ENCODE assay signal across 8 cellular contexts in genomic region chr1:168603501-168604107, GRCh38. TPM values are rescaled to one million over a fixed set of nuclear protein-coding genes. Genes with fewer than 3 reads are reported as not detected.
DNase-seq lines count a peak whose midpoint lies in the region; ATAC-seq and TF ChIP-seq lines count a peak whose summit lies in the region.

No MANE protein-coding gene starts in this region.

- TF ChIP-seq CTCF in Calu3 (IDR thresholded peaks at IDR 0.05; ENCODE audit: unreplicated experiment) (peak; percentile 83), adrenal gland (IDR thresholded peaks at IDR 0.05) (peak; percentile 65 to 89 (median 82)), left ventricle myocardium inferior (IDR thresholded peaks at IDR 0.05; ENCODE audit: borderline replicate concordance) (peak; percentile 89), retinal pigment epithelial cell (conservative IDR thresholded peaks at IDR 0.05; ENCODE audit: low read depth, low read length) (peak; percentile 85)

- H3K4me1 Mint-ChIP-seq in Calu3 (ENCODE audit: low read depth, unreplicated experiment): peaks cover 24% of the 10 kb centered on the region

- H3K36me3 ChIP-seq in adrenal gland (replicated peaks in 1 of 2) (no peaks in the 10 kb centered on the region), left ventricle myocardium inferior (no peaks in the 10 kb centered on the region)

- H3K4me3 ChIP-seq in adrenal gland: no peak overlapping the region
- H3K4me3 ChIP-seq in left ventricle myocardium inferior: no peak overlapping the region
- H3K4me3 ChIP-seq in retinal pigment epithelial cell (ENCODE audit: low read length): no peak overlapping the region

- no TSS peak for BruUV-seq in Calu3 (replicated peaks; lab: Mats Ljungman, UMichigan)

- no peak overlapping the region for H3K27ac Mint-ChIP-seq in Calu3 (ENCODE audit: unreplicated experiment)

- no peak overlapping the region for H3K4me3 Mint-ChIP-seq in Calu3 (ENCODE audit: low read depth, unreplicated experiment)

- H3K9me3 ChIP-seq in adrenal gland (replicated peaks in 1 of 3) (no peaks in the 10 kb centered on the region), left ventricle myocardium inferior (replicated peaks) (no peaks in the 10 kb centered on the region)

- no peaks in the 10 kb centered on the region for H3K27me3 Mint-ChIP-seq in Calu3 (ENCODE audit: unreplicated experiment)

- TF ChIP-seq POLR2A in adrenal gland (IDR thresholded peaks at IDR 0.05): no peak

- DNase-seq in Calu3 (peak; percentile 87), GOT3 (lab: John Stamatoyannopoulos, UW) (peak; percentile 71), NCI-H146 (lab: John Stamatoyannopoulos, UW) (peak; percentile 80), T-helper 1 cell (peak; percentile 20 to 60 (median 44)), adrenal gland (peak; percentile 64 to 91 (median 79)), left ventricle myocardium inferior (peak; percentile 69), retinal pigment epithelial cell (ENCODE audit: low read depth) (peak; percentile 16)

- no peak overlapping the region for H3K27ac ChIP-seq in adrenal gland
- no peak overlapping the region for H3K27ac ChIP-seq in left ventricle myocardium inferior (replicated peaks)

- CTCF ChIA-PET in Calu3 (lab: Charles Lee): interaction anchor here (0.6 to 1.9 kb wide), 36 partner anchors 12 to 1194 kb away, joined by 3 to 51 read pairs (median 4); partner anchors contain the start of genes BLZF1 and NME7

- H3K27me3 ChIP-seq in adrenal gland (no peaks in the 10 kb centered on the region), left ventricle myocardium inferior (ENCODE audit: low read depth) (no peaks in the 10 kb centered on the region)

- no peaks in the 10 kb centered on the region for H3K36me3 Mint-ChIP-seq in Calu3 (ENCODE audit: insufficient read depth, unreplicated experiment)

- intact Hi-C loops in Calu3 (cut with micrococcal nuclease; ENCODE audit: unreplicated experiment) (loop anchor here (1.0 to 10.0 kb wide), 7 partner anchors 301 to 944 kb away; partner anchors contain the start of gene ATP1B1), adrenal gland (cut with DNase I) (loop anchor here (5.0 to 10.0 kb wide), 2 partner anchors 741 to 744 kb away; no protein-coding TSS in a partner anchor), left ventricle myocardium inferior (cut with micrococcal nuclease) (loop anchor here (5.0 to 10.0 kb wide), 2 partner anchors 521 to 744 kb away; no protein-coding TSS in a partner anchor)

- WGBS in adrenal gland, 4 donors: 31 to 38% (median 32%) methylated on average over 4 of the region's 4 CpGs

- no peaks in the 10 kb centered on the region for H3K4me1 ChIP-seq in adrenal gland (replicated peaks in 1 of 2)
- H3K4me1 ChIP-seq in left ventricle myocardium inferior: peaks cover 23% of the 10 kb centered on the region

- no peaks in the 10 kb centered on the region for H3K9me3 Mint-ChIP-seq in Calu3 (ENCODE audit: low read depth, unreplicated experiment)

- no peak for ATAC-seq in GM18858 (IDR thresholded peaks at IDR 0.05; ENCODE audit: unreplicated experiment)

RNA-seq across cellular contexts. Expression of gene XCL1, which starts 27.2 kb away (rescaled TPM):
- total RNA-seq in Calu3 (2022): not detected in 2 replicates
- under 1 TPM in 2 of 8 donors, not detected in 6; 0.23 to 0.43 TPM for total RNA-seq in adrenal gland
- under 1 TPM in 2 of 3 donors, not detected in 1; 0.24 TPM for polyA plus RNA-seq in adrenal gland
- 0.27 TPM for total RNA-seq in left ventricle myocardium inferior

RNA-seq across cellular contexts. Expression of gene XCL2, which starts 59.8 kb away (rescaled TPM):
- not detected in 2 replicates for total RNA-seq in Calu3 (2022)
- 1 to 10 TPM in 1 of 8 donors, not detected in 7; 1.5 TPM for total RNA-seq in adrenal gland
- polyA plus RNA-seq in adrenal gland: under 1 TPM in 1 of 3 donors, not detected in 2; 0.33 TPM
- 0.58 TPM for total RNA-seq in left ventricle myocardium inferior

Comparison
In these comparisons a context has a peak if more than half of its experiments do, and no peak if none do; other contexts are left out.
1. DNase-seq: peak in every context shown above with its lines; median percentile 87 in Calu3; 80 in NCI-H146; 79 in adrenal gland; 71 in GOT3; 69 in left ventricle myocardium inferior; 44 in T-helper 1 cell; 16 in retinal pigment epithelial cell.